Comparison of ENCODE assay signal across 27 cellular contexts in genomic region chr1:72986591-72987290, GRCh38.
"Had no signal": no experiment of that assay in that cellular context is flagged by ENCODE, and none has a peak within 500 bp of the region (broad histone marks: within the 10 kb centered on the region; RNA-seq: fewer than 3 reads in every experiment).

No MANE protein-coding gene starts in this region.

- H3K4me1 Mint-ChIP-seq: memory B cell; mesothelial cell of epicardium; naive B cell; neural crest cell; stimulated activated naive B cell treated with anti-CD40 and anti-IgM and Interleukin-4, amounts not matched to agents 10 μg/mL and 1 μg/mL and 100 μg/mL, for 72 hours had no signal

- H3K27me3 ChIP-seq: colonic mucosa, esophagus muscularis mucosa, foreskin keratinocyte, gastroesophageal sphincter, heart left ventricle, hepatocyte, right atrium auricular region, sigmoid colon, tibial nerve, upper lobe of left lung had no signal

- H3K9ac ChIP-seq: parathyroid adenoma had no signal

- H3K36me3 ChIP-seq: colonic mucosa, esophagus muscularis mucosa, gastroesophageal sphincter, heart left ventricle, prostate gland, right atrium auricular region, sigmoid colon, thoracic aorta, tibial nerve, upper lobe of left lung had no signal

- H3K27ac Mint-ChIP-seq: dendritic cell treated with granulocyte-macrophage colony-stimulating factor and Interleukin-4, amounts not matched to agents 40 ng/mL and 50 ng/mL, for 4 days; memory B cell; mesothelial cell of epicardium; naive B cell; natural killer cell treated with Interleukin-12 subunit alpha and Interleukin-12 subunit beta and Interleukin-15 and Interleukin-18, amount 100 ng/mL, for 72 hours; stimulated activated naive B cell treated with anti-CD40 and anti-IgM and Interleukin-4, amounts not matched to agents 10 μg/mL and 1 μg/mL and 100 μg/mL, for 72 hours; stimulated activated naive CD8-positive, alpha-beta T cell treated with anti-CD3 and anti-CD28 coated beads, Interleukin-15, Interleukin-2, amounts not matched to agents 100 ng/mL and 50 ng/mL, for 24 hours had no signal

- H3K4me3 Mint-ChIP-seq: dendritic cell treated with granulocyte-macrophage colony-stimulating factor and Interleukin-4, amounts not matched to agents 40 ng/mL and 50 ng/mL, for 4 days; memory B cell; mesothelial cell of epicardium; naive B cell; natural killer cell treated with Interleukin-12 subunit alpha and Interleukin-12 subunit beta and Interleukin-15 and Interleukin-18, amount 100 ng/mL, for 72 hours; neural crest cell; stimulated activated naive B cell treated with anti-CD40 and anti-IgM and Interleukin-4, amounts not matched to agents 10 μg/mL and 1 μg/mL and 100 μg/mL, for 72 hours; stimulated activated naive CD8-positive, alpha-beta T cell treated with anti-CD3 and anti-CD28 coated beads, Interleukin-15, Interleukin-2, amounts not matched to agents 100 ng/mL and 50 ng/mL, for 24 hours had no signal

- H3K27ac ChIP-seq: colonic mucosa, esophagus muscularis mucosa, foreskin keratinocyte, gastroesophageal sphincter, heart left ventricle, hepatocyte, parathyroid adenoma, prostate gland, right atrium auricular region, sigmoid colon, thoracic aorta, tibial nerve, upper lobe of left lung had no signal

- ATAC-seq: foreskin keratinocyte; gastroesophageal sphincter; heart left ventricle; left lobe of liver; mucosa of descending colon; natural killer cell treated with Interleukin-12 subunit alpha and Interleukin-12 subunit beta and Interleukin-15 and Interleukin-18, amount 100 ng/mL, for 72 hours; stimulated activated naive B cell treated with anti-CD40 and anti-IgM and Interleukin-4, amounts not matched to agents 10 μg/mL and 1 μg/mL and 100 μg/mL, for 72 hours had no signal

- H3K9me3 ChIP-seq: colonic mucosa, esophagus muscularis mucosa, gastroesophageal sphincter, heart left ventricle, mucosa of descending colon, prostate gland, right atrium auricular region, sigmoid colon, thoracic aorta, tibial nerve, upper lobe of left lung had no signal

- DNase-seq: colonic mucosa; effector CD8-positive, alpha-beta T cell; foreskin keratinocyte; heart left ventricle; kidney; mucosa of descending colon; naive B cell; sigmoid colon; stimulated activated CD4-positive, alpha-beta T cell treated with anti-CD3 and anti-CD28 coated beads, Interleukin-4, amount 100 ng/mL, for 4 hours; stimulated activated naive B cell treated with anti-CD40 and anti-IgM and Interleukin-4, amounts not matched to agents 10 μg/mL and 1 μg/mL and 100 μg/mL, for 72 hours; upper lobe of left lung had no signal

- H3K4me1 ChIP-seq: colonic mucosa, esophagus muscularis mucosa, foreskin keratinocyte, gastroesophageal sphincter, heart left ventricle, parathyroid adenoma, prostate gland, right atrium auricular region, sigmoid colon, tibial nerve, upper lobe of left lung had no signal

- H3K4me3 ChIP-seq: colonic mucosa, esophagus muscularis mucosa, gastroesophageal sphincter, heart left ventricle, hepatocyte, lung, mucosa of descending colon, prostate gland, right atrium auricular region, sigmoid colon, thoracic aorta, tibial nerve, upper lobe of left lung had no signal

- H3K36me3 Mint-ChIP-seq: memory B cell; mesothelial cell of epicardium; naive B cell; stimulated activated naive B cell treated with anti-CD40 and anti-IgM and Interleukin-4, amounts not matched to agents 10 μg/mL and 1 μg/mL and 100 μg/mL, for 72 hours had no signal

- H3K27me3 Mint-ChIP-seq: dendritic cell treated with granulocyte-macrophage colony-stimulating factor and Interleukin-4, amounts not matched to agents 40 ng/mL and 50 ng/mL, for 4 days; memory B cell; naive B cell; natural killer cell treated with Interleukin-12 subunit alpha and Interleukin-12 subunit beta and Interleukin-15 and Interleukin-18, amount 100 ng/mL, for 72 hours; stimulated activated naive B cell treated with anti-CD40 and anti-IgM and Interleukin-4, amounts not matched to agents 10 μg/mL and 1 μg/mL and 100 μg/mL, for 72 hours; stimulated activated naive CD8-positive, alpha-beta T cell treated with anti-CD3 and anti-CD28 coated beads, Interleukin-15, Interleukin-2, amounts not matched to agents 100 ng/mL and 50 ng/mL, for 24 hours had no signal
